30 cellular contexts compared by ENCODE assay signal in genomic region chr5:158516521-158516920, GRCh38.
"Had no signal": no experiment of that assay in that cellular context is flagged by ENCODE, and none has a peak within 500 bp of the region (broad histone marks: within the 10 kb centered on the region; RNA-seq: fewer than 3 reads in every experiment).

No MANE protein-coding gene starts in this region.

- H3K9me3 ChIP-seq: ovary, prostate gland, right atrium auricular region, right lobe of liver, sigmoid colon, stomach, suprapubic skin, testis, tibial nerve, upper lobe of left lung, vagina had no signal

- H3K36me3 Mint-ChIP-seq: natural killer cell; neural progenitor cell; stimulated activated effector memory CD8-positive, alpha-beta T cell treated with anti-CD3 and anti-CD28 coated beads, Interleukin-12 subunit alpha, Interleukin-12 subunit beta, amount 100 ng/mL, for 72 hours; stimulated activated naive B cell treated with anti-CD40 and anti-IgM and Interleukin-4, amounts not matched to agents 10 μg/mL and 1 μg/mL and 100 μg/mL, for 72 hours had no signal

- H3K9ac ChIP-seq: neural progenitor cell, parathyroid adenoma had no signal

- H3K4me1 Mint-ChIP-seq: nephron; neural progenitor cell; stimulated activated effector memory CD8-positive, alpha-beta T cell treated with anti-CD3 and anti-CD28 coated beads, Interleukin-12 subunit alpha, Interleukin-12 subunit beta, amount 100 ng/mL, for 72 hours had no signal

- H2AFZ ChIP-seq: neural progenitor cell, parathyroid adenoma had no signal

- H3K27me3 Mint-ChIP-seq: naive thymus-derived CD4-positive, alpha-beta T cell; stimulated activated naive B cell treated with anti-CD40 and anti-IgM and Interleukin-4, amounts not matched to agents 10 μg/mL and 1 μg/mL and 100 μg/mL, for 72 hours; stimulated activated naive CD8-positive, alpha-beta T cell treated with anti-CD3 and anti-CD28 coated beads, Interleukin-15, Interleukin-2, amounts not matched to agents 100 ng/mL and 50 ng/mL, for 24 hours had no signal

- DNase-seq: naive thymus-derived CD4-positive, alpha-beta T cell; natural killer cell; occipital lobe; ovary; retina; right lobe of liver; sigmoid colon; small intestine; stimulated activated CD4-positive, alpha-beta T cell treated with anti-CD3 and anti-CD28 coated beads, Interleukin-15, amount 100 ng/mL, for 24 hours; stimulated activated CD4-positive, alpha-beta T cell treated with anti-CD3 and anti-CD28 coated beads, Interleukin-2, amount 100 ng/mL, for 24 hours; stimulated activated CD4-positive, alpha-beta T cell treated with anti-CD3 and anti-CD28 coated beads, Interleukin-2, amount 100 ng/mL, for 48 hours; stimulated activated CD4-positive, alpha-beta T cell treated with anti-CD3 and anti-CD28 coated beads, Interleukin-4, amount 100 ng/mL, for 24 hours; stimulated activated naive B cell treated with anti-CD40 and anti-IgM and Interleukin-4, amounts not matched to agents 10 μg/mL and 1 μg/mL and 100 μg/mL, for 72 hours; stimulated activated naive CD4-positive, alpha-beta T cell treated with Interleukin-2 at 50 U/mL for 16 hours; stomach; substantia nigra; testis; trophoblast cell; upper lobe of left lung had no signal

- FAIRE-seq: small intestine, urothelium cell line had no signal

- H3K4me3 ChIP-seq: neural progenitor cell, ovary, prostate gland, right atrium auricular region, right lobe of liver, sigmoid colon, stomach, suprapubic skin, testis, tibial nerve, upper lobe of left lung, vagina had no signal

- ATAC-seq: naive thymus-derived CD4-positive, alpha-beta T cell; natural killer cell; right lobe of liver; stimulated activated effector memory CD8-positive, alpha-beta T cell treated with anti-CD3 and anti-CD28 coated beads, Interleukin-12 subunit alpha, Interleukin-12 subunit beta, amount 100 ng/mL, for 72 hours; stimulated activated naive B cell treated with anti-CD40 and anti-IgM and Interleukin-4, amounts not matched to agents 10 μg/mL and 1 μg/mL and 100 μg/mL, for 72 hours had no signal

- H3K9me3 Mint-ChIP-seq: naive thymus-derived CD4-positive, alpha-beta T cell; natural killer cell; nephron; neural progenitor cell; stimulated activated effector memory CD8-positive, alpha-beta T cell treated with anti-CD3 and anti-CD28 coated beads, Interleukin-12 subunit alpha, Interleukin-12 subunit beta, amount 100 ng/mL, for 72 hours; stimulated activated naive B cell treated with anti-CD40 and anti-IgM and Interleukin-4, amounts not matched to agents 10 μg/mL and 1 μg/mL and 100 μg/mL, for 72 hours; stimulated activated naive CD8-positive, alpha-beta T cell treated with anti-CD3 and anti-CD28 coated beads, Interleukin-15, Interleukin-2, amounts not matched to agents 100 ng/mL and 50 ng/mL, for 24 hours had no signal

- H3K27me3 ChIP-seq: neural progenitor cell, ovary, right atrium auricular region, right lobe of liver, sigmoid colon, stomach, suprapubic skin, testis, tibial nerve, upper lobe of left lung, vagina had no signal

- H3K4me2 ChIP-seq: neural progenitor cell had no signal

- H3K4me3 Mint-ChIP-seq: naive thymus-derived CD4-positive, alpha-beta T cell; natural killer cell; nephron; neural progenitor cell; stimulated activated effector memory CD8-positive, alpha-beta T cell treated with anti-CD3 and anti-CD28 coated beads, Interleukin-12 subunit alpha, Interleukin-12 subunit beta, amount 100 ng/mL, for 72 hours; stimulated activated naive B cell treated with anti-CD40 and anti-IgM and Interleukin-4, amounts not matched to agents 10 μg/mL and 1 μg/mL and 100 μg/mL, for 72 hours; stimulated activated naive CD8-positive, alpha-beta T cell treated with anti-CD3 and anti-CD28 coated beads, Interleukin-15, Interleukin-2, amounts not matched to agents 100 ng/mL and 50 ng/mL, for 24 hours had no signal

- H3K27ac ChIP-seq: neural progenitor cell, ovary, parathyroid adenoma, prostate gland, right atrium auricular region, right lobe of liver, sigmoid colon, stomach, suprapubic skin, testis, tibial nerve, upper lobe of left lung, vagina had no signal

- H3K36me3 ChIP-seq: neural progenitor cell, ovary, prostate gland, right atrium auricular region, right lobe of liver, sigmoid colon, stomach, suprapubic skin, tibial nerve, upper lobe of left lung, vagina had no signal

- H3K4me1 ChIP-seq: parathyroid adenoma, prostate gland, right lobe of liver, stomach, suprapubic skin, upper lobe of left lung, vagina had no signal

- H3K27ac Mint-ChIP-seq: naive thymus-derived CD4-positive, alpha-beta T cell; natural killer cell; nephron; neural progenitor cell; stimulated activated effector memory CD8-positive, alpha-beta T cell treated with anti-CD3 and anti-CD28 coated beads, Interleukin-12 subunit alpha, Interleukin-12 subunit beta, amount 100 ng/mL, for 72 hours; stimulated activated naive B cell treated with anti-CD40 and anti-IgM and Interleukin-4, amounts not matched to agents 10 μg/mL and 1 μg/mL and 100 μg/mL, for 72 hours; stimulated activated naive CD8-positive, alpha-beta T cell treated with anti-CD3 and anti-CD28 coated beads, Interleukin-15, Interleukin-2, amounts not matched to agents 100 ng/mL and 50 ng/mL, for 24 hours had no signal
